ENCODE assay signal across 8 cellular contexts in the genomic region with DNA sequence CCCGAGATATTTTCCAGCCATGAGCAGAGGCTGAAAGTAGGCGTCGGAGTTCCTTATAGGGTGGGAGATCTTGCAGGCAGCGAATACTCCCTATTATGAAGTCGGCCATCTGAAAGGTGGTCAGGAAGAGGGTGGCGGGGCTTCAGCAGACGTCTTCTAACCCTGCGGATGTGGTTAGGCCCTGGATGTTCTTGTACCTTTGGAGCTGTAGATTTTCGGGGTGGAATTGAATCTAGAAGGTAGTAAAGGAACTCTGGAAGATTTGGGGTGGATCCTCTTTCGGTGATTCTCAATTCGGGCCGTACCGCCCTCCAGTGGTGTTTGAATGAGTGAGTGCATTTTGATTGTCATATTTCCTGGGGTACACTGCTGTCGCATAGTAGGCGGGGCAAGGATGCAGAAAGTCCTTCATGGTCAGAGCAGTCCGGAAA. TPM values are rescaled to one million over a fixed set of nuclear protein-coding genes. Genes with fewer than 3 reads are reported as not detected.
DNase-seq lines count a peak whose midpoint lies in the region; ATAC-seq and TF ChIP-seq lines count a peak whose summit lies in the region.

No MANE protein-coding gene starts in this region.

- peak; percentile 57 to 69 (median 64); a peak in 5 of 6 replicates for TF ChIP-seq CTCF in HCT116 (IDR thresholded peaks at IDR 0.05 in 2 of 3, conservative IDR thresholded peaks at IDR 0.05 in 1 of 3; ENCODE audit: borderline replicate concordance in 1 of 3, insufficient read depth in 1 of 3, low read depth in 2 of 3, low read length in 2 of 3)
- peak; percentile 43 for TF ChIP-seq CTCF in parathyroid adenoma (IDR thresholded peaks at IDR 0.05)
- peak; percentile 69 for TF ChIP-seq CTCF in type B pancreatic cell (conservative IDR thresholded peaks at IDR 0.05)

- H3K4me2 ChIP-seq in HCT116 (ENCODE audit: low read length) (peak overlapping the region; percentile 83), parathyroid adenoma (ENCODE audit: low read length) (peak overlapping the region; percentile 68)

- H3K36me3 ChIP-seq in HCT116 (ENCODE audit: control insufficient read depth in 1 of 2, insufficient read depth in 2 of 2, low read length in 2 of 2): peaks cover 0 to 6% of the 10 kb centered on the region in 2 experiments; a peak in 1 of 4 replicates
- 0 out of 2 replicates have a peak, but pooled peaks cover 5% of the 10 kb centered on the region for H3K36me3 ChIP-seq in SJCRH30
- no peaks in the 10 kb centered on the region for H3K36me3 ChIP-seq in parathyroid adenoma (ENCODE audit: control insufficient read depth, insufficient read depth, low read length)

- no peaks in the 10 kb centered on the region for H3K9me3 Mint-ChIP-seq in activated naive CD4-positive, alpha-beta T cell treated with anti-CD3 and anti-CD28 coated beads, Interleukin-2, amount 10 ng/mL, durations not matched to agents 7 days and 5 days
- no peaks in the 10 kb centered on the region for H3K9me3 Mint-ChIP-seq in type B pancreatic cell

- no peak overlapping the region for H3K27ac Mint-ChIP-seq in activated naive CD4-positive, alpha-beta T cell treated with anti-CD3 and anti-CD28 coated beads, Interleukin-2, amount 10 ng/mL, durations not matched to agents 7 days and 5 days
- no peak overlapping the region for H3K27ac Mint-ChIP-seq in type B pancreatic cell

- no peak for TF ChIP-seq POLR2A in HCT116 (IDR thresholded peaks at IDR 0.05; ENCODE audit: borderline replicate concordance, extremely low read depth, insufficient read depth, insufficient read length)

- intact Hi-C loops in HCT116 (cut with micrococcal nuclease): loop anchor here (5.0 kb wide), 1 partner anchor 286 kb away; no protein-coding TSS in a partner anchor

- no peaks in the 10 kb centered on the region for H3K27me3 Mint-ChIP-seq in activated naive CD4-positive, alpha-beta T cell treated with anti-CD3 and anti-CD28 coated beads, Interleukin-2, amount 10 ng/mL, durations not matched to agents 7 days and 5 days
- H3K27me3 Mint-ChIP-seq in type B pancreatic cell: no peaks in the 10 kb centered on the region

- peak overlapping the region; percentile 92 for H3K4me3 ChIP-seq in GM08714 (ENCODE audit: low read length)
- H3K4me3 ChIP-seq in HCT116 (replicated peaks in 1 of 2; ENCODE audit: low read depth in 1 of 2, low read length in 2 of 2): peak overlapping the region; percentile 87 to 89
- peak overlapping the region; percentile 79 for H3K4me3 ChIP-seq in SJCRH30
- peak overlapping the region; percentile 66 for H3K4me3 ChIP-seq in parathyroid adenoma (ENCODE audit: low read depth, low read length)

- H4K20me1 ChIP-seq in HCT116 (ENCODE audit: insufficient read depth): no peaks in the 10 kb centered on the region

- RAD21 ChIA-PET in HCT116 (lab: Charles Lee; ENCODE audit: low non-redundant PET in 1 of 2, low total read pairs in 2 of 2, uncharacterized antibody in 2 of 2, unreplicated experiment in 2 of 2): no interaction called here

- no peaks in the 10 kb centered on the region for H3K9me2 ChIP-seq in HCT116 (ENCODE audit: insufficient read depth)

- H3K9ac ChIP-seq in HCT116 (ENCODE audit: low read length): peak overlapping the region; percentile 97
- H3K9ac ChIP-seq in parathyroid adenoma: no peak overlapping the region

- H3K4me1 Mint-ChIP-seq in activated naive CD4-positive, alpha-beta T cell treated with anti-CD3 and anti-CD28 coated beads, Interleukin-2, amount 10 ng/mL, durations not matched to agents 7 days and 5 days: peaks cover 26% of the 10 kb centered on the region
- peaks cover 9% of the 10 kb centered on the region for H3K4me1 Mint-ChIP-seq in type B pancreatic cell (ENCODE audit: unreplicated experiment)

- H3K9me3 ChIP-seq in HCT116 (ENCODE audit: control insufficient read depth in 1 of 2, insufficient read depth in 1 of 2, low read depth in 1 of 2, low read length in 2 of 2) (no peaks in the 10 kb centered on the region), SJCRH30 (replicated peaks) (no peaks in the 10 kb centered on the region), parathyroid adenoma (ENCODE audit: control insufficient read depth, low read length) (no peaks in the 10 kb centered on the region)

- DNase-seq in HCT116 (ENCODE audit: low read depth, low spot score) (peak; percentile 45), M059J (ENCODE audit: low read depth) (peak; percentile 84), SJCRH30 (peak; percentile 74 to 87), glomerular visceral epithelial cell (ENCODE audit: extremely low spot score) (peak; percentile 53), type B pancreatic cell (ENCODE audit: extremely low spot score, unreplicated experiment) (no peak)
- peak; percentile 78 for DNase-seq in activated naive CD4-positive, alpha-beta T cell treated with anti-CD3 and anti-CD28 coated beads, Interleukin-2, amount 10 ng/mL, durations not matched to agents 7 days and 5 days

- H3K4me1 ChIP-seq in HCT116 (ENCODE audit: control insufficient read depth in 1 of 2, insufficient read depth in 2 of 2, low read length in 2 of 2) (peaks cover 4 to 13% of the 10 kb centered on the region in 2 experiments; a peak in 3 of 4 replicates), SJCRH30 (no peaks in the 10 kb centered on the region), parathyroid adenoma (peaks cover 3% of the 10 kb centered on the region)

- no peak overlapping the region for H3K4me3 Mint-ChIP-seq in activated naive CD4-positive, alpha-beta T cell treated with anti-CD3 and anti-CD28 coated beads, Interleukin-2, amount 10 ng/mL, durations not matched to agents 7 days and 5 days
- no peak overlapping the region for H3K4me3 Mint-ChIP-seq in type B pancreatic cell

- BruUV-seq in HCT116 (replicated peaks; lab: Mats Ljungman, UMichigan): no TSS peak

- H3K27ac ChIP-seq in HCT116 (ENCODE audit: low read depth, low read length) (peak overlapping the region; percentile 89), SJCRH30 (peak overlapping the region; percentile 97), parathyroid adenoma (peak overlapping the region; percentile 98)

- CTCF ChIA-PET in HCT116 (lab: Charles Lee): no interaction called here
- CTCF ChIA-PET in activated naive CD4-positive, alpha-beta T cell treated with anti-CD3 and anti-CD28 coated beads, Interleukin-2, amount 10 ng/mL, durations not matched to agents 7 days and 5 days (lab: Charles Lee): interaction anchor here (0.8 to 2.0 kb wide), 6 partner anchors 11 to 278 kb away, joined by 3 to 4 read pairs (median 4); no protein-coding TSS in a partner anchor

- peaks cover 5% of the 10 kb centered on the region for H3K36me3 Mint-ChIP-seq in activated naive CD4-positive, alpha-beta T cell treated with anti-CD3 and anti-CD28 coated beads, Interleukin-2, amount 10 ng/mL, durations not matched to agents 7 days and 5 days
- peaks cover 16% of the 10 kb centered on the region for H3K36me3 Mint-ChIP-seq in type B pancreatic cell

- peak; percentile 62 for TF ChIP-seq RAD21 in HCT116 (IDR thresholded peaks at IDR 0.05; ENCODE audit: low read depth)

- ATAC-seq in HCT116: peak; percentile 79

- H2AFZ ChIP-seq in HCT116 (ENCODE audit: low read depth, low read length, poor library complexity, severe bottlenecking) (peak overlapping the region; percentile 97), parathyroid adenoma (peak overlapping the region; percentile 88)

- no peaks in the 10 kb centered on the region for H3K27me3 ChIP-seq in HCT116 (ENCODE audit: insufficient read depth, low read length)
- H3K27me3 ChIP-seq in SJCRH30: no peaks in the 10 kb centered on the region
- no peaks in the 10 kb centered on the region for H3K27me3 ChIP-seq in parathyroid adenoma (ENCODE audit: control insufficient read depth, insufficient read depth, low read length)

- peaks cover 56% of the 10 kb centered on the region for H3K79me2 ChIP-seq in HCT116 (ENCODE audit: insufficient read depth, low read length)
- H3K79me2 ChIP-seq in parathyroid adenoma: peaks cover 27% of the 10 kb centered on the region

- POLR2A ChIA-PET in HCT116 (lab: Charles Lee): no interaction called here

TF ChIP-seq in HCT116, 20 proteins besides CTCF, POLR2A, EP300 and RAD21:
- TF ChIP-seq SRF (IDR thresholded peaks at IDR 0.05; ENCODE audit: low read depth) (no peak), CBX3 (IDR thresholded peaks at IDR 0.05; ENCODE audit: low read depth) (peak; percentile 34; the same call in 1 of the 2 replicates), POLR2AphosphoS5 (IDR thresholded peaks at IDR 0.05; ENCODE audit: low read depth, low read length) (0 out of 2 replicates have a peak, but pooled peaks have one; percentile 31), EGR1 (IDR thresholded peaks at IDR 0.05; ENCODE audit: low read depth) (peak; percentile 21; the same call in 1 of the 2 replicates), EZH2 (IDR thresholded peaks at IDR 0.05) (no peak), JUND (IDR thresholded peaks at IDR 0.05) (no peak), SIN3A (IDR thresholded peaks at IDR 0.05; ENCODE audit: low read depth) (peak; percentile 59; the same call in 1 of the 2 replicates)

RNA-seq across cellular contexts. Expression of gene NUP205, which starts 0.6 kb away (rescaled TPM):
- 91.0 TPM for total RNA-seq in HCT116 (2021; ENCODE audit: unreplicated experiment)
- polyA plus RNA-seq in HCT116 (2012): 35.5 and 44.5 TPM in 2 replicates
- 82.5 and 109 TPM in 2 replicates for total RNA-seq in M059J (2014; rRNA removed; shearing (Covaris generic))
- 210 and 212 TPM in 2 replicates for total RNA-seq in SJCRH30 (2014; rRNA removed; shearing (Covaris generic))
- total RNA-seq in type B pancreatic cell (ENCODE audit: low replicate concordance): 75.7 and 102 TPM in 2 replicates

RNA-seq across cellular contexts. Expression of gene CNOT4, which starts 48.5 kb away (rescaled TPM):
- total RNA-seq in HCT116 (2021; ENCODE audit: unreplicated experiment): 16.6 TPM
- 6.3 and 8.4 TPM in 2 replicates for polyA plus RNA-seq in HCT116 (2012)
- total RNA-seq in M059J (2014; rRNA removed; shearing (Covaris generic)): 11.8 and 15.0 TPM in 2 replicates
- 27.7 and 34.3 TPM in 2 replicates for total RNA-seq in SJCRH30 (2014; rRNA removed; shearing (Covaris generic))
- 24.5 and 32.1 TPM in 2 replicates for total RNA-seq in type B pancreatic cell (ENCODE audit: low replicate concordance)
